25 cellular contexts compared by ENCODE assay signal in genomic region chr14:53783256-53783655, GRCh38.
DNase-seq lines count a peak whose midpoint lies in the region; ATAC-seq, FAIRE-seq and TF ChIP-seq lines count a peak whose summit lies in the region.
"Had no signal": no experiment of that assay in that cellular context is flagged by ENCODE, and none has a peak within 500 bp of the region (broad histone marks: within the 10 kb centered on the region; RNA-seq: fewer than 3 reads in every experiment).

No MANE protein-coding gene starts in this region.

- no peaks in the 10 kb centered on the region for H3K4me1 Mint-ChIP-seq in activated CD4-positive, alpha-beta T cell treated with anti-CD3 and anti-CD28 coated beads, Interleukin-2, amount 10 ng/mL, durations not matched to agents 7 days and 5 days
- H3K4me1 Mint-ChIP-seq: CD14-positive monocyte; CD4-positive, alpha-beta memory T cell; CD4-positive, CD25-positive, alpha-beta regulatory T cell; CD8-positive, alpha-beta memory T cell had no signal

- peaks cover 2% of the 10 kb centered on the region for H3K9me3 Mint-ChIP-seq in activated CD4-positive, alpha-beta T cell treated with anti-CD3 and anti-CD28 coated beads, Interleukin-2, amount 10 ng/mL, durations not matched to agents 7 days and 5 days

- no peaks in the 10 kb centered on the region for H3K4me1 ChIP-seq in HepG2 (ENCODE audit: insufficient read depth, low read length)
- H3K4me1 ChIP-seq: A549, BE2C, BLaER1 had no signal

- TF ChIP-seq POLR2A in HepG2 (IDR thresholded peaks at IDR 0.05; ENCODE audit: insufficient read depth in 1 of 2, low read depth in 2 of 2, low read length in 2 of 2) = no peak

- H3K36me3 ChIP-seq in bronchial epithelial cell (ENCODE audit: control insufficient read depth, insufficient read depth, low read length) (no peaks in the 10 kb centered on the region), HepG2 (replicated peaks in 1 of 2; ENCODE audit: control insufficient read depth in 1 of 2, insufficient read depth in 2 of 2, low read length in 2 of 2) (no peaks in the 10 kb centered on the region)
- H3K36me3 ChIP-seq: BE2C, BLaER1 had no signal

- H4K20me1 ChIP-seq in HepG2 (ENCODE audit: insufficient read depth, low read length) = no peaks in the 10 kb centered on the region
- H4K20me1 ChIP-seq: BLaER1 had no signal

- TF ChIP-seq CTCF in bronchial epithelial cell (IDR thresholded peaks at IDR 0.05; ENCODE audit: insufficient read depth, low read length, severe bottlenecking) = no peak
- no peak for TF ChIP-seq CTCF in HepG2 (CRISPR knock-in tag; IDR thresholded peaks at IDR 0.05)

- H2AFZ ChIP-seq in HepG2 (ENCODE audit: low read length) = no peak overlapping the region

- H3K27ac Mint-ChIP-seq in activated CD4-positive, alpha-beta T cell treated with anti-CD3 and anti-CD28 coated beads, Interleukin-2, amount 10 ng/mL, durations not matched to agents 7 days and 5 days = no peak overlapping the region
- H3K27ac Mint-ChIP-seq: CD14-positive monocyte; CD4-positive, alpha-beta memory T cell; CD4-positive, CD25-positive, alpha-beta regulatory T cell; CD8-positive, alpha-beta memory T cell had no signal

- FAIRE-seq in bronchial epithelial cell (lab: Jason Lieb, UNC) (peak; percentile 18), HepG2 (lab: Jason Lieb, UNC) (no peak)
- FAIRE-seq: A549, GM12891, GM18507 had no signal

- no TSS peak for BruUV-seq in HepG2 (replicated peaks; lab: Mats Ljungman, UMichigan)

- H3K79me2 ChIP-seq in HepG2 (ENCODE audit: insufficient read depth, low read length) = no peaks in the 10 kb centered on the region

- H3K4me3 Mint-ChIP-seq in activated CD4-positive, alpha-beta T cell treated with anti-CD3 and anti-CD28 coated beads, Interleukin-2, amount 10 ng/mL, durations not matched to agents 7 days and 5 days = no peak overlapping the region
- H3K4me3 Mint-ChIP-seq: CD14-positive monocyte; CD4-positive, alpha-beta memory T cell; CD4-positive, CD25-positive, alpha-beta regulatory T cell; CD8-positive, alpha-beta memory T cell had no signal

- no peak overlapping the region for H3K9ac ChIP-seq in HepG2 (ENCODE audit: insufficient read depth, low read depth, low read length)
- H3K9ac ChIP-seq: BLaER1 had no signal

- CTCF ChIA-PET in activated CD4-positive, alpha-beta T cell treated with anti-CD3 and anti-CD28 coated beads, Interleukin-2, amount 10 ng/mL, durations not matched to agents 7 days and 5 days (lab: Charles Lee) = no interaction called here
- CTCF ChIA-PET in HepG2 (lab: Yijun Ruan, JAX; ENCODE audit: low intra/inter-chr PET ratio, low total read pairs) = no interaction called here

- ATAC-seq in HepG2 = no peak
- ATAC-seq: A549 had no signal

- H3K4me2 ChIP-seq in HepG2 (ENCODE audit: low read depth, low read length) = no peak overlapping the region
- H3K4me2 ChIP-seq: A549, BLaER1 had no signal

- H3K9me3 ChIP-seq in HepG2 (ENCODE audit: low read length) = peaks cover 9% of the 10 kb centered on the region; the same call in 1 of the 2 replicates
- H3K9me3 ChIP-seq: BE2C, BLaER1 had no signal

- no peak overlapping the region for H3K4me3 ChIP-seq in bronchial epithelial cell (ENCODE audit: low read depth, low read length)
- H3K4me3 ChIP-seq in HepG2 (replicated peaks in 1 of 3; ENCODE audit: insufficient read depth in 1 of 3, low read depth in 2 of 3, low read length in 3 of 3) = no peak overlapping the region
- H3K4me3 ChIP-seq: A549, BLaER1 had no signal

- no peaks in the 10 kb centered on the region for H3K27me3 Mint-ChIP-seq in activated CD4-positive, alpha-beta T cell treated with anti-CD3 and anti-CD28 coated beads, Interleukin-2, amount 10 ng/mL, durations not matched to agents 7 days and 5 days
- H3K27me3 Mint-ChIP-seq: CD4-positive, alpha-beta memory T cell; CD4-positive, CD25-positive, alpha-beta regulatory T cell had no signal

- intact Hi-C loops in HepG2 (cut with micrococcal nuclease; ENCODE audit: unreplicated experiment) = no loop called here

- no peak for TF ChIP-seq RAD21 in HepG2 (CRISPR knock-in tag; IDR thresholded peaks at IDR 0.05)

- TF ChIP-seq EP300 in HepG2 (IDR thresholded peaks at IDR 0.05; ENCODE audit: low read depth in 2 of 2, low read length in 2 of 2) (no peak), HepG2 (CRISPR knock-in tag; IDR thresholded peaks at IDR 0.05; ENCODE audit: borderline replicate concordance) (no peak)

- in situ Hi-C loops in G401 (cut with HindIII; ENCODE audit: low sequenced_read_pairs) (loop anchor here (10.0 kb wide), 1 partner anchor 282 kb away; no protein-coding TSS in a partner anchor), HepG2 (cut with HindIII; ENCODE audit: extremely low pct_ligation_motif_present, low pct_unique_long_range_greater_than_20kb) (no loop called here)

- peak; percentile 80 for DNase-seq in G401 (ENCODE audit: low spot score)
- DNase-seq in bronchial epithelial cell (ENCODE audit: low read depth) = no peak
- DNase-seq in cerebellar nuclear complex (lab: John Stamatoyannopoulos, UW) = peak; percentile 13 to 37
- peak; percentile 22 for DNase-seq in pons (ENCODE audit: low spot score)
- no peak for DNase-seq in activated CD4-positive, alpha-beta T cell treated with anti-CD3 and anti-CD28 coated beads, Interleukin-2, amount 10 ng/mL, durations not matched to agents 7 days and 5 days
- no peak for DNase-seq in AG20443 (ENCODE audit: low spot score)
- DNase-seq in HepG2 (ENCODE audit: low spot score) = no peak
- DNase-seq: BE2C; CD4-positive, alpha-beta memory T cell; CD4-positive, CD25-positive, alpha-beta regulatory T cell; CD8-positive, alpha-beta memory T cell; COR-L47; DMS 273 treated with DMSO at 0.1 percent for 48 hours; DMS153; DMS53; DMS79; DND-41; EL; GF-D8 had no signal

- H3K36me3 Mint-ChIP-seq in activated CD4-positive, alpha-beta T cell treated with anti-CD3 and anti-CD28 coated beads, Interleukin-2, amount 10 ng/mL, durations not matched to agents 7 days and 5 days (ENCODE audit: low read depth) = no peaks in the 10 kb centered on the region
- H3K36me3 Mint-ChIP-seq: CD14-positive monocyte; CD4-positive, alpha-beta memory T cell; CD4-positive, CD25-positive, alpha-beta regulatory T cell; CD8-positive, alpha-beta memory T cell had no signal

- H3K27ac ChIP-seq in HepG2 (ENCODE audit: extremely low read length, insufficient read depth, low read length) = no peak overlapping the region
- H3K27ac ChIP-seq: 22Rv1, A549, BLaER1 had no signal

- no peaks in the 10 kb centered on the region for H3K27me3 ChIP-seq in bronchial epithelial cell (ENCODE audit: control insufficient read depth, insufficient read depth, low read length)
- H3K27me3 ChIP-seq in HepG2 (ENCODE audit: control insufficient read depth in 1 of 2, insufficient read depth in 2 of 2, low read length in 2 of 2) = no peaks in the 10 kb centered on the region
- H3K27me3 ChIP-seq: BE2C, BLaER1 had no signal

- POLR2A ChIA-PET in activated CD4-positive, alpha-beta T cell treated with anti-CD3 and anti-CD28 coated beads, Interleukin-2, amount 10 ng/mL, durations not matched to agents 7 days and 5 days (lab: Charles Lee) = no interaction called here
- POLR2A ChIA-PET in HepG2 (lab: Yijun Ruan, JAX) = no interaction called here

TF ChIP-seq in HepG2, 621 proteins besides CTCF, POLR2A, EP300 and RAD21:
- TF ChIP-seq TMF1 (CRISPR knock-in tag; IDR thresholded peaks at IDR 0.05; ENCODE audit: low read depth) (no peak), PLSCR1 (CRISPR knock-in tag; IDR thresholded peaks at IDR 0.05; ENCODE audit: borderline replicate concordance) (no peak), HDAC6 (IDR thresholded peaks at IDR 0.05; ENCODE audit: low read depth, low read length) (no peak), KDM1A (CRISPR knock-in tag; IDR thresholded peaks at IDR 0.05) (no peak), ZC3H13 (CRISPR knock-in tag; IDR thresholded peaks at IDR 0.05) (no peak), HOXA7 (CRISPR knock-in tag; IDR thresholded peaks at IDR 0.05) (no peak), ZKSCAN8 (CRISPR knock-in tag; IDR thresholded peaks at IDR 0.05; ENCODE audit: borderline replicate concordance) (no peak), ZNF766 (CRISPR knock-in tag; IDR thresholded peaks at IDR 0.05; ENCODE audit: borderline replicate concordance) (no peak)

Comparison
In these comparisons a context has a peak if more than half of its experiments do, and no peak if none do; other contexts are left out.
1. DNase-seq: peak in G401 (single experiment), cerebellar nuclear complex (2 of 2) and pons (single experiment); none in bronchial epithelial cell (single experiment), activated CD4-positive, alpha-beta T cell treated with anti-CD3 and anti-CD28 coated beads, Interleukin-2, amount 10 ng/mL, durations not matched to agents 7 days and 5 days (single experiment), AG20443 (single experiment) and HepG2 (single experiment).